5 cellular contexts compared by ENCODE assay signal in genomic region chr5:83437697-83438096, GRCh38. TPM values are rescaled to one million over a fixed set of nuclear protein-coding genes. Genes with fewer than 3 reads are reported as not detected.
"Had no signal": no experiment of that assay in that cellular context is flagged by ENCODE, and none has a peak within 500 bp of the region (broad histone marks: within the 10 kb centered on the region; RNA-seq: fewer than 3 reads in every experiment).

No MANE protein-coding gene starts in this region.

RNA-seq across cellular contexts. Expression of gene VCAN, which starts 33.8 kb away (rescaled TPM):
- total RNA-seq: activated CD4-positive, alpha-beta T cell treated with anti-CD3 and anti-CD28 coated beads for 36 hours; activated CD4-positive, alpha-beta T cell treated with anti-CD3 and anti-CD28 coated beads, Interleukin-2, amount 10 ng/mL, durations not matched to agents 24 days and 14 days; activated CD8-positive, alpha-beta memory T cell treated with anti-CD3 and anti-CD28 coated beads for 36 hours; activated CD8-positive, alpha-beta T cell treated with anti-CD3 and anti-CD28 coated beads for 36 hours; T-helper 2 cell treated with Interferon-gamma antibody and Interleukin-4, amounts not matched to agents 100 ng/mL and 5 ng/mL, for 36 hours had no signal
